ENCODE assay signal across 10 cellular contexts in the genomic region with DNA sequence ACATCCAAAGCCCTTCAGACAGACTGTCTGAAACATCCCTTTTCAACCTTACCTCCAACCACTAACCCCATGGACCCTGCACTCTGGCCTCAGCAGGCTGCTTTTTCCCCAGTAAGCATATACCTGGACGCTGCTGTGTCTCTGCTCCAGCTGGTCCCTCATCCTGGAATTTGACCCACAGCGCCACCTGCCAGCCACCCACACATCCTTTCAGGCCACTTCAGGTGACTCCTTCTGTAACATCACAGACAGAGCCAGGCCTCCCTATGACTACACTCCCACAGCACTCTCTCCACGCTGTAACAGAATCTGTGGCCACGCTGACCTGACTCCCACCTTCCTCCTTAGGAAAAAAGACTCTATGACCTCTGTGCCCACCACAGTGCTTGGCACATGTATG. TPM values are rescaled to one million over a fixed set of nuclear protein-coding genes. Genes with fewer than 3 reads are reported as not detected.
DNase-seq lines count a peak whose midpoint lies in the region; ATAC-seq and TF ChIP-seq lines count a peak whose summit lies in the region.
"Had no signal": no experiment of that assay in that cellular context is flagged by ENCODE, and none has a peak within 500 bp of the region (broad histone marks: within the 10 kb centered on the region; RNA-seq: fewer than 3 reads in every experiment).

No MANE protein-coding gene starts in this region.

- peaks cover 61% of the 10 kb centered on the region for H3K36me3 Mint-ChIP-seq in activated CD4-positive, alpha-beta T cell treated with anti-CD3 and anti-CD28 coated beads, Interleukin-2, amount 10 ng/mL, durations not matched to agents 24 days and 14 days (ENCODE audit: low read depth)
- H3K36me3 Mint-ChIP-seq in stimulated activated naive B cell treated with anti-CD40 and anti-IgM and Interleukin-4, amounts not matched to agents 10 μg/mL and 1 μg/mL and 100 μg/mL, for 72 hours: peaks cover 83 to 84% of the 10 kb centered on the region in 2 donors

- peak overlapping the region; percentile 42 for H3K27ac Mint-ChIP-seq in activated CD4-positive, alpha-beta T cell treated with anti-CD3 and anti-CD28 coated beads, Interleukin-2, amount 10 ng/mL, durations not matched to agents 24 days and 14 days
- H3K27ac Mint-ChIP-seq in stimulated activated naive B cell treated with anti-CD40 and anti-IgM and Interleukin-4, amounts not matched to agents 10 μg/mL and 1 μg/mL and 100 μg/mL, for 72 hours: peak overlapping the region; percentile 82

- no peaks in the 10 kb centered on the region for H3K9me3 Mint-ChIP-seq in activated CD4-positive, alpha-beta T cell treated with anti-CD3 and anti-CD28 coated beads, Interleukin-2, amount 10 ng/mL, durations not matched to agents 24 days and 14 days
- H3K9me3 Mint-ChIP-seq in stimulated activated naive B cell treated with anti-CD40 and anti-IgM and Interleukin-4, amounts not matched to agents 10 μg/mL and 1 μg/mL and 100 μg/mL, for 72 hours: no peaks in the 10 kb centered on the region

- H3K27ac ChIP-seq in VCaP: no peak overlapping the region

- peaks cover 61% of the 10 kb centered on the region for H3K4me1 Mint-ChIP-seq in activated CD4-positive, alpha-beta T cell treated with anti-CD3 and anti-CD28 coated beads, Interleukin-2, amount 10 ng/mL, durations not matched to agents 24 days and 14 days
- H3K4me1 Mint-ChIP-seq in stimulated activated naive B cell treated with anti-CD40 and anti-IgM and Interleukin-4, amounts not matched to agents 10 μg/mL and 1 μg/mL and 100 μg/mL, for 72 hours: peaks cover 51 to 90% of the 10 kb centered on the region in 2 donors

- peak; percentile 59 for TF ChIP-seq CTCF in VCaP (conservative IDR thresholded peaks at IDR 0.05)
- peak; percentile 17 for TF ChIP-seq CTCF in fibroblast of the aortic adventitia (IDR thresholded peaks at IDR 0.05; ENCODE audit: insufficient read depth, low read length)

- no peaks in the 10 kb centered on the region for H3K27me3 Mint-ChIP-seq in activated CD4-positive, alpha-beta T cell treated with anti-CD3 and anti-CD28 coated beads, Interleukin-2, amount 10 ng/mL, durations not matched to agents 24 days and 14 days
- no peaks in the 10 kb centered on the region for H3K27me3 Mint-ChIP-seq in stimulated activated naive B cell treated with anti-CD40 and anti-IgM and Interleukin-4, amounts not matched to agents 10 μg/mL and 1 μg/mL and 100 μg/mL, for 72 hours

- intact Hi-C loops in activated CD4-positive, alpha-beta T cell treated with anti-CD3 and anti-CD28 coated beads, Interleukin-2, amount 10 ng/mL, durations not matched to agents 24 days and 14 days (cut with micrococcal nuclease): no loop called here

- H3K4me3 ChIP-seq in fibroblast of the aortic adventitia (ENCODE audit: low read depth, low read length): no peak overlapping the region
- H3K4me3 ChIP-seq: adrenal gland had no signal

- DNase-seq in activated CD4-positive, alpha-beta T cell treated with anti-CD3 and anti-CD28 coated beads, Interleukin-2, amount 10 ng/mL, durations not matched to agents 24 days and 14 days: no peak
- DNase-seq in activated CD4-positive, alpha-beta T cell treated with anti-CD3 and anti-CD28 coated beads, Interleukin-2, amount 50 U/mL, for 4 hours: no peak
- DNase-seq in fibroblast of the aortic adventitia (ENCODE audit: low read depth): no peak
- DNase-seq in stimulated activated naive B cell treated with anti-CD40 and anti-IgM and Interleukin-4, amounts not matched to agents 10 μg/mL and 1 μg/mL and 100 μg/mL, for 72 hours: no peak
- DNase-seq in midbrain (lab: John Stamatoyannopoulos, UW): no peak

- ATAC-seq in stimulated activated naive B cell treated with anti-CD40 and anti-IgM and Interleukin-4, amounts not matched to agents 10 μg/mL and 1 μg/mL and 100 μg/mL, for 72 hours (replicated peaks): no peak
- ATAC-seq in GM18870 (IDR thresholded peaks at IDR 0.05; ENCODE audit: unreplicated experiment) (no peak), GM21529 (IDR thresholded peaks at IDR 0.05; ENCODE audit: unreplicated experiment) (no peak)

- peak overlapping the region; percentile 1 for H3K4me3 Mint-ChIP-seq in activated CD4-positive, alpha-beta T cell treated with anti-CD3 and anti-CD28 coated beads, Interleukin-2, amount 10 ng/mL, durations not matched to agents 24 days and 14 days
- H3K4me3 Mint-ChIP-seq in stimulated activated naive B cell treated with anti-CD40 and anti-IgM and Interleukin-4, amounts not matched to agents 10 μg/mL and 1 μg/mL and 100 μg/mL, for 72 hours: peak overlapping the region; percentile 96 to 98

RNA-seq across cellular contexts. Expression of a gene that starts 3.4 kb away (rescaled TPM):
- total RNA-seq in activated CD4-positive, alpha-beta T cell treated with anti-CD3 and anti-CD28 coated beads, Interleukin-2, amount 10 ng/mL, durations not matched to agents 24 days and 14 days: 119 and 122 TPM in 2 replicates
- total RNA-seq in fibroblast of the aortic adventitia (ENCODE audit: low replicate concordance): 79.4 and 81.1 TPM in 2 replicates

RNA-seq across cellular contexts. Expression of a gene that starts 59.3 kb away (rescaled TPM):
- not detected in 2 replicates for total RNA-seq in activated CD4-positive, alpha-beta T cell treated with anti-CD3 and anti-CD28 coated beads, Interleukin-2, amount 10 ng/mL, durations not matched to agents 24 days and 14 days
- total RNA-seq in fibroblast of the aortic adventitia (ENCODE audit: low replicate concordance): not detected in 2 replicates
- total RNA-seq: adrenal gland, renal cortical epithelial cell had no signal
